ENCODE assay signal across 8 cellular contexts in the genomic region with DNA sequence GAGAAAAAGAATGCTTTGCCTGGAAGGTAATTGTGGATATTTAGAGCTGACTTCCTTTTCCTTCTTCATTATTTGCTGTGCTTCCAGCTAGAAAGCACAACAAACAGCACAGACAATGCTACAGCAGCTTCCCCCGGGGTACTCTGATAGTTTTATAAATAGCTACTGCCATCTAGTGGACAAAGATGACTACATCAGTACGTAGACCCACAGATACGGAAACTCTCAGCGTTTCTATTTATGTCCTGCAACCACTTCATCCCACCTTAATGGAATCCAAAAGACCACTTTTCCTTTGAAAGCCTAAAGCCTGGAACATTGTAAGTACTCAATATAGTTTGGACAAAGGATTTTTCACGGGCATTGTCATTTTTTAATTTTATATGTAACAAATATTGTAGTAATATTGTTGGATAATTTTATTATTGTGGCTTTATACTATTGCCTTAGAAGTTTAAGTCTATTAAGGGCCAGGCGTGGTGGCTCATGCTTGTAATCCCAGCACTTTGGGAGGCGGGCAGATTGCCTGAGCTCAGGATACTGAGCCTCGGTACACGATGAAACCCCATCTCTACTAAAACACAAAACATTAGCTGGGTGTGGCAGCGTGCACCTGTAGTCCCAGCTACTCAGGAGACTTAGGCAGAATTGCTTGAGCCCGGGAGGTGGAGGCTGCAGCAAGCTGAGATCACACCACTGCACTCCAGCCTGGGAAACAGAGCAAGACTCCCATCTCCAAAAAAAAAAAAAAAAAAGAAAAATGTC. TPM values are rescaled to one million over a fixed set of nuclear protein-coding genes. Genes with fewer than 3 reads are reported as not detected.
DNase-seq lines count a peak whose midpoint lies in the region; ATAC-seq, FAIRE-seq and TF ChIP-seq lines count a peak whose summit lies in the region.

No MANE protein-coding gene starts in this region.

- peak; percentile 61 for FAIRE-seq in endothelial cell of umbilical vein (lab: Jason Lieb, UNC)

- ATAC-seq in GM18870 (IDR thresholded peaks at IDR 0.05; ENCODE audit: unreplicated experiment) = peak; percentile 71
- ATAC-seq in HG03045 (IDR thresholded peaks at IDR 0.05; ENCODE audit: unreplicated experiment) = peak; percentile 66

- no peak overlapping the region for H3K4me2 ChIP-seq in endothelial cell of umbilical vein (ENCODE audit: insufficient read depth, low read length)

- H3K9me3 ChIP-seq in CD4-positive, alpha-beta memory T cell (ENCODE audit: control insufficient read depth in 1 of 2, low read length in 2 of 2) = no peaks in the 10 kb centered on the region
- H3K9me3 ChIP-seq in endothelial cell of umbilical vein (replicated peaks; ENCODE audit: control insufficient read depth, insufficient read depth, low read length) = no peaks in the 10 kb centered on the region

- no TSS peak for BruUV-seq in endothelial cell of umbilical vein (replicated peaks; lab: Mats Ljungman, UMichigan)

- peak overlapping the region; percentile 61 to 97 (median 87) for H3K27ac Mint-ChIP-seq in CD4-positive, alpha-beta memory T cell

- H3K36me3 ChIP-seq in CD4-positive, alpha-beta memory T cell (ENCODE audit: insufficient read depth, low read length) = peaks cover 52% of the 10 kb centered on the region
- peaks cover 36 to 42% of the 10 kb centered on the region in 2 experiments for H3K36me3 ChIP-seq in endothelial cell of umbilical vein (ENCODE audit: control insufficient read depth in 2 of 2, extremely low read depth in 1 of 2, insufficient read depth in 2 of 2, low read length in 2 of 2)

- intact Hi-C loops in CD4-positive, alpha-beta memory T cell (cut with micrococcal nuclease) = loop anchor here (1.0 kb wide), 3 partner anchors 8 to 193 kb away; partner anchors contain the start of gene HSPA8
- intact Hi-C loops in endothelial cell of umbilical vein (cut with micrococcal nuclease) = loop anchor here (1.0 to 2.0 kb wide), 3 partner anchors 31 to 191 kb away; no protein-coding TSS in a partner anchor

- H4K20me1 ChIP-seq in endothelial cell of umbilical vein (replicated peaks; ENCODE audit: control insufficient read depth, extremely low read depth, insufficient read depth, low read length) = peaks cover 3% of the 10 kb centered on the region

- no peak overlapping the region for H2AFZ ChIP-seq in endothelial cell of umbilical vein (ENCODE audit: low read depth, low read length)

- no peak overlapping the region for H3K27ac ChIP-seq in CD4-positive, alpha-beta memory T cell (ENCODE audit: low read depth, low read length)
- H3K27ac ChIP-seq in endothelial cell of umbilical vein (ENCODE audit: insufficient read depth, low read depth, low read length) = no peak overlapping the region

- peaks cover 48 to 58% of the 10 kb centered on the region in 2 donors for H3K36me3 Mint-ChIP-seq in CD4-positive, alpha-beta memory T cell

- H3K27me3 Mint-ChIP-seq in CD4-positive, alpha-beta memory T cell = no peaks in the 10 kb centered on the region

- peak overlapping the region in 6 of 8 donors; percentile 52 to 100 (median 86) for H3K4me3 Mint-ChIP-seq in CD4-positive, alpha-beta memory T cell

- peaks cover 56% of the 10 kb centered on the region for H3K4me1 ChIP-seq in CD4-positive, alpha-beta memory T cell (ENCODE audit: insufficient read depth, low read length)
- peaks cover 13% of the 10 kb centered on the region for H3K4me1 ChIP-seq in endothelial cell of umbilical vein (ENCODE audit: control insufficient read depth, extremely low read depth, insufficient read depth, low read length)

- peak; percentile 65 to 72 (median 69) for DNase-seq in CD4-positive, alpha-beta memory T cell
- DNase-seq in NCI-H1930 (lab: John Stamatoyannopoulos, UW) (peak; percentile 58 to 72), SW 1271 (lab: John Stamatoyannopoulos, UW) (peak; percentile 42 to 81), endothelial cell of umbilical vein (ENCODE audit: low read depth, low spot score) (peak; percentile 68), mucosa of gallbladder (ENCODE audit: low spot score) (peak; percentile 26)
- no peak for DNase-seq in stimulated activated CD4-positive, alpha-beta T cell treated with anti-CD3 and anti-CD28 coated beads, Interleukin-4, amount 100 ng/mL, for 24 hours

- H3K27me3 ChIP-seq in CD4-positive, alpha-beta memory T cell (ENCODE audit: insufficient read depth, low read length) = no peaks in the 10 kb centered on the region
- no peaks in the 10 kb centered on the region for H3K27me3 ChIP-seq in endothelial cell of umbilical vein (ENCODE audit: control insufficient read depth in 2 of 2, insufficient read depth in 2 of 2, low read length in 2 of 2)

- no peaks in the 10 kb centered on the region for H3K9me1 ChIP-seq in endothelial cell of umbilical vein (replicated peaks; ENCODE audit: control insufficient read depth, extremely low read depth, insufficient read depth, low read length)

- POLR2A ChIA-PET in CD4-positive, alpha-beta memory T cell (lab: Charles Lee; ENCODE audit: partially characterized antibody) = interaction anchor here (0.6 to 23.4 kb wide), 14 partner anchors 8 to 398 kb away, joined by 3 to 891 read pairs (median 4); partner anchors contain the start of gene HSPA8
- POLR2A ChIA-PET in endothelial cell of umbilical vein (lab: Charles Lee) = interaction anchor here (0.6 to 2.3 kb wide), 6 partner anchors 8 to 897 kb away, joined by 3 to 14 read pairs (median 4); partner anchors contain the start of gene HSPA8

- CTCF ChIA-PET in CD4-positive, alpha-beta memory T cell (lab: Charles Lee; ENCODE audit: partially characterized antibody) = interaction anchor here (0.7 to 16.8 kb wide), 40 partner anchors 8 to 1677 kb away, joined by 3 to 414 read pairs (median 6); partner anchors contain the start of gene HSPA8
- CTCF ChIA-PET in endothelial cell of umbilical vein (lab: Charles Lee) = interaction anchor here (0.6 to 4.1 kb wide), 38 partner anchors 8 to 1318 kb away, joined by 3 to 101 read pairs (median 4); partner anchors contain the start of gene HSPA8

- no peak overlapping the region for H3K9ac ChIP-seq in endothelial cell of umbilical vein (replicated peaks; ENCODE audit: extremely low read depth, insufficient read depth, low read length)

- no peak overlapping the region for H3K4me3 ChIP-seq in CD4-positive, alpha-beta memory T cell (ENCODE audit: low read length in 2 of 2)
- no peak overlapping the region for H3K4me3 ChIP-seq in endothelial cell of umbilical vein (replicated peaks in 1 of 3; ENCODE audit: insufficient read depth in 1 of 3, low read depth in 1 of 3, low read length in 3 of 3)

- H3K79me2 ChIP-seq in endothelial cell of umbilical vein (ENCODE audit: control insufficient read depth, insufficient read depth, low read length) = peaks cover 26% of the 10 kb centered on the region

- TF ChIP-seq CTCF in endothelial cell of umbilical vein (IDR thresholded peaks at IDR 0.05; ENCODE audit: extremely low read depth in 1 of 2, insufficient read depth in 1 of 2, low read depth in 1 of 2, low read length in 2 of 2) = peak; percentile 62 to 65

- dilution Hi-C loops in endothelial cell of umbilical vein (cut with MboI; ENCODE audit: extremely low pct_ligation_motif_present, low sequenced_read_pairs) = no loop called here

- H3K9me3 Mint-ChIP-seq in CD4-positive, alpha-beta memory T cell = peaks cover 0 to 6% (median 0%) of the 10 kb centered on the region in 8 donors

- peaks cover 46 to 62% (median 51%) of the 10 kb centered on the region in 4 donors for H3K4me1 Mint-ChIP-seq in CD4-positive, alpha-beta memory T cell

- TF ChIP-seq POLR2A in endothelial cell of umbilical vein (IDR thresholded peaks at IDR 0.05; ENCODE audit: low read depth, low read length) = peak; percentile 50

TF ChIP-seq in endothelial cell of umbilical vein, 7 proteins besides CTCF, POLR2A, EP300 and RAD21:
- TF ChIP-seq JUN (IDR thresholded peaks at IDR 0.05; ENCODE audit: borderline replicate concordance, insufficient read depth, insufficient read length, low read depth) (no peak), MYC (IDR thresholded peaks at IDR 0.05; ENCODE audit: low read depth, low read length) (no peak), GATA2 (IDR thresholded peaks at IDR 0.05; ENCODE audit: insufficient read depth, insufficient read length, low read depth, low read length) (no peak), EZH2 (IDR thresholded peaks at IDR 0.05; ENCODE audit: borderline replicate concordance, low read depth, low read length, severe bottlenecking) (no peak), FOS (IDR thresholded peaks at IDR 0.05; ENCODE audit: borderline replicate concordance, insufficient read depth, low read length) (no peak), POLR2AphosphoS5 (IDR thresholded peaks at IDR 0.05; ENCODE audit: insufficient read depth, low read depth, low read length) (no peak)
- TF ChIP-seq, protein P1, sequence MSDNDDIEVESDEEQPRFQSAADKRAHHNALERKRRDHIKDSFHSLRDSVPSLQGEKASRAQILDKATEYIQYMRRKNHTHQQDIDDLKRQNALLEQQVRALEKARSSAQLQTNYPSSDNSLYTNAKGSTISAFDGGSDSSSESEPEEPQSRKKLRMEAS (IDR thresholded peaks at IDR 0.05; ENCODE audit: insufficient read depth, insufficient read length) = no peak

RNA-seq across cellular contexts. Expression of gene HSPA8, which starts 7.5 kb away (rescaled TPM):
- 100 to 1,000 TPM; 809 to 852 TPM for total RNA-seq in CD4-positive, alpha-beta memory T cell
- 1,000 to 10,000 TPM; 1,622 to 1,778 TPM for polyA plus RNA-seq in CD4-positive, alpha-beta memory T cell
- total RNA-seq in endothelial cell of umbilical vein = 1,573 and 1,728 TPM in 2 replicates
- polyA plus RNA-seq in endothelial cell of umbilical vein = 1,383 and 1,403 TPM in 2 replicates
- polyA plus RNA-seq in endothelial cell of umbilical vein (2011; cell fraction: cytosol; rRNA removed) = 1,786 and 2,092 TPM in 2 replicates
- polyA plus RNA-seq in endothelial cell of umbilical vein (2011; cell fraction: nucleus; rRNA removed) = 1,186 and 1,234 TPM in 2 replicates
- 1,835 and 3,311 TPM in 2 replicates for polyA plus RNA-seq in endothelial cell of umbilical vein (2012)
- polyA minus RNA-seq in endothelial cell of umbilical vein = 2,807 and 3,163 TPM in 2 replicates
- 881 TPM for polyA minus RNA-seq in endothelial cell of umbilical vein (2011; cell fraction: cytosol; rRNA and poly(A)+ RNA removed)
- polyA minus RNA-seq in endothelial cell of umbilical vein (2011; cell fraction: nucleus; rRNA and poly(A)+ RNA removed) = 478 and 763 TPM in 2 replicates
- 923 TPM for total RNA-seq in mucosa of gallbladder
